Comparison of ENCODE assay signal across 8 cellular contexts in the genomic region with DNA sequence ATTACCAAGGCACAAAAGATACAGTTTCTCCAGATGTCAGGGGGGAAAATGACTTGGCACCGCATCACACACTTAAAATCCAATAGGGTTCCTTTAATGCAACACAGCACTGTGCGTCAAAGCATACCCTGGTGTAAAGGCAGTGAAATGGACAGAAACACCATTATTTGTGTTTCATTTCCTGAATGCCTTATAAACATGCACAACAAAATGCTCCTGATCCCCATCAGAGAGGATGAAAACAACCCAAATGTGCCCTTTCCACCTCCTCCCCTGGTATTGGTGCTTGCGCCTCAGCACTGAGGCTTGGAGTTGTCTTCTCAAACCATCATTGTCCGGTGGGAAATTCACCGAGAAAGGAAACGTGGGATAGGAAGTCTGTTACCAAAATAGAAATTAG. TPM values are rescaled to one million over a fixed set of nuclear protein-coding genes. Genes with fewer than 3 reads are reported as not detected.
DNase-seq lines count a peak whose midpoint lies in the region; ATAC-seq and TF ChIP-seq lines count a peak whose summit lies in the region.

No MANE protein-coding gene starts in this region.

- ATAC-seq in RWPE2 (ENCODE audit: low read depth), result 0 out of 3 replicates have a peak, but pooled peaks have one; percentile 2
- ATAC-seq in mucosa of descending colon, result no peak
- ATAC-seq in GM18505 (IDR thresholded peaks at IDR 0.05; ENCODE audit: unreplicated experiment), result no peak
- ATAC-seq in HG03280 (IDR thresholded peaks at IDR 0.05; ENCODE audit: unreplicated experiment), result no peak

- no peaks in the 10 kb centered on the region for H3K27me3 ChIP-seq in RWPE2 (ENCODE audit: insufficient read depth, poor library complexity, severe bottlenecking)
- H3K27me3 ChIP-seq in ectodermal cell (ENCODE audit: control insufficient read depth, insufficient read depth, low read length, poor library complexity, severe bottlenecking), result no peaks in the 10 kb centered on the region

- DNase-seq in stimulated activated CD4-positive, alpha-beta T cell treated with anti-CD3 and anti-CD28 coated beads, Interleukin-4, amount 100 ng/mL, for 24 hours, result peak; percentile 18
- DNase-seq in stimulated activated CD4-positive, alpha-beta T cell treated with anti-CD3 and anti-CD28 coated beads, Interleukin-2, amount 100 ng/mL, for 24 hours, result no peak
- DNase-seq in RWPE2 (ENCODE audit: low spot score) (no peak), mucosa of descending colon (no peak)
- no peak for DNase-seq in effector CD8-positive, alpha-beta T cell (lab: John Stamatoyannopoulos, UW)

- intact Hi-C loops in mucosa of descending colon (cut with DNase I, micrococcal nuclease), result no loop called here

- TF ChIP-seq CTCF in RWPE2 (IDR thresholded peaks at IDR 0.05; ENCODE audit: poor library complexity, severe bottlenecking), result no peak
- no peak for TF ChIP-seq CTCF in mucosa of descending colon (IDR thresholded peaks at IDR 0.05)

- peak overlapping the region; percentile 71 for H3K27ac ChIP-seq in RWPE2 (ENCODE audit: poor library complexity, severe bottlenecking)
- peak overlapping the region; percentile 59 for H3K27ac ChIP-seq in ectodermal cell (ENCODE audit: insufficient read depth, low read depth, low read length, poor library complexity, severe bottlenecking)

- H3K36me3 ChIP-seq in RWPE2 (ENCODE audit: low read depth) (peaks cover 36% of the 10 kb centered on the region), ectodermal cell (ENCODE audit: control insufficient read depth, insufficient read depth, low read length) (no peaks in the 10 kb centered on the region), mucosa of descending colon (ENCODE audit: low read depth) (no peaks in the 10 kb centered on the region)

- no peaks in the 10 kb centered on the region for H3K9me3 ChIP-seq in RWPE2 (ENCODE audit: severe bottlenecking)
- no peaks in the 10 kb centered on the region for H3K9me3 ChIP-seq in ectodermal cell (ENCODE audit: control insufficient read depth, low read length)
- H3K9me3 ChIP-seq in mucosa of descending colon, result no peaks in the 10 kb centered on the region

- peak overlapping the region; percentile 58 for H3K4me3 ChIP-seq in RWPE2 (ENCODE audit: severe bottlenecking)
- H3K4me3 ChIP-seq in ectodermal cell (ENCODE audit: insufficient read depth, low read depth, low read length), result peak overlapping the region; percentile 69
- peak overlapping the region; percentile 41 for H3K4me3 ChIP-seq in mucosa of descending colon

- H3K4me1 ChIP-seq in RWPE2 (ENCODE audit: insufficient read depth, poor library complexity, severe bottlenecking), result peaks cover 26% of the 10 kb centered on the region
- H3K4me1 ChIP-seq in ectodermal cell (ENCODE audit: control insufficient read depth, insufficient read depth, low read length), result no peaks in the 10 kb centered on the region
- H3K4me1 ChIP-seq in mucosa of descending colon (ENCODE audit: low read depth), result peaks cover 13% of the 10 kb centered on the region

- no peak for TF ChIP-seq POLR2A in GM18505 (IDR thresholded peaks at IDR 0.05; ENCODE audit: borderline replicate concordance, extremely low read depth, insufficient read depth, insufficient read length)

- WGBS in ectodermal cell, 2 experiments, result 11 to 21% methylated on average over 3 to 6 of the region's 6 CpGs

RNA-seq across cellular contexts. Expression of a gene that starts 0.8 kb away (rescaled TPM):
- 82.4 TPM for polyA plus RNA-seq in ectodermal cell (2013, experiment 1 of 4)
- polyA plus RNA-seq in ectodermal cell (2013, experiment 2 of 4), result 74.7 TPM
- polyA plus RNA-seq in ectodermal cell (2013, experiment 3 of 4), result 66.1 TPM
- 64.7 TPM for polyA plus RNA-seq in ectodermal cell (2013, experiment 4 of 4)
- 10 to 100 TPM; 52.0 to 67.5 (median 54.8) TPM for total RNA-seq in mucosa of descending colon

RNA-seq across cellular contexts. Expression of a gene that starts 20.9 kb away (rescaled TPM):
- 15.6 TPM for polyA plus RNA-seq in ectodermal cell (2013, experiment 1 of 4)
- polyA plus RNA-seq in ectodermal cell (2013, experiment 2 of 4), result 13.3 TPM
- polyA plus RNA-seq in ectodermal cell (2013, experiment 3 of 4), result 11.8 TPM
- 10.9 TPM for polyA plus RNA-seq in ectodermal cell (2013, experiment 4 of 4)
- 1 to 10 TPM in 1 of 3 donors, under 1 TPM in 1, not detected in 1; 0.49 to 1.4 TPM for total RNA-seq in mucosa of descending colon
